In genomic region chr2:56369316-56369715, GRCh38 we compare ENCODE assay signal across 1 cellular context.
TF ChIP-seq lines count a peak whose summit lies in the region.

No MANE protein-coding gene starts in this region.

TF ChIP-seq in GM12878, 131 proteins besides CTCF, POLR2A, EP300 and RAD21 (continued from another document):
- TF ChIP-seq TCF7 (IDR thresholded peaks at IDR 0.05; ENCODE audit: borderline replicate concordance) (no peak), BHLHE40 (IDR thresholded peaks at IDR 0.05; ENCODE audit: borderline replicate concordance in 1 of 2, low read depth in 2 of 2, low read length in 1 of 2) (no peak), PML (IDR thresholded peaks at IDR 0.05; ENCODE audit: low read length) (no peak), FOXK2 (IDR thresholded peaks at IDR 0.05) (no peak), SRF (IDR thresholded peaks at IDR 0.05; ENCODE audit: low read depth in 2 of 2, low read length in 2 of 2) (no peak), SIN3A (IDR thresholded peaks at IDR 0.05; ENCODE audit: low read depth, low read length) (no peak), ZNF24 (IDR thresholded peaks at IDR 0.05) (no peak), ATF7 (IDR thresholded peaks at IDR 0.05; ENCODE audit: low read depth) (no peak), HSF1 (IDR thresholded peaks at IDR 0.05; ENCODE audit: low read depth, low read length) (no peak), ASH2L (IDR thresholded peaks at IDR 0.05; ENCODE audit: borderline replicate concordance, low read depth) (no peak), MYC (IDR thresholded peaks at IDR 0.05; ENCODE audit: insufficient read depth, insufficient read length, insufficient replicate concordance, low read length, severe bottlenecking) (no peak)
